9 cellular contexts compared by ENCODE assay signal in genomic region chr18:35122586-35123224, GRCh38.
DNase-seq lines count a peak whose midpoint lies in the region; ATAC-seq and TF ChIP-seq lines count a peak whose summit lies in the region.
"Had no signal": no experiment of that assay in that cellular context is flagged by ENCODE, and none has a peak within 500 bp of the region (broad histone marks: within the 10 kb centered on the region; RNA-seq: fewer than 3 reads in every experiment).

No MANE protein-coding gene starts in this region.

- H3K79me2 ChIP-seq in neural progenitor cell (ENCODE audit: low read depth), result no peaks in the 10 kb centered on the region

- peak overlapping the region; percentile 47 for H3K27ac Mint-ChIP-seq in activated naive CD4-positive, alpha-beta T cell treated with anti-CD3 and anti-CD28 coated beads for 36 hours
- peak overlapping the region; percentile 61 for H3K27ac Mint-ChIP-seq in neural progenitor cell

- intact Hi-C loops in activated naive CD4-positive, alpha-beta T cell treated with anti-CD3 and anti-CD28 coated beads for 36 hours (cut with micrococcal nuclease), result loop anchor here (2.0 kb wide), 1 partner anchor 96 kb away; no protein-coding TSS in a partner anchor
- intact Hi-C loops in upper lobe of right lung (cut with DNase I), result no loop called here

- H3K9me3 Mint-ChIP-seq in activated naive CD4-positive, alpha-beta T cell treated with anti-CD3 and anti-CD28 coated beads for 36 hours, result peaks cover 9% of the 10 kb centered on the region
- H3K9me3 Mint-ChIP-seq in neural progenitor cell, result no peaks in the 10 kb centered on the region

- peaks cover 6% of the 10 kb centered on the region for H4K20me1 ChIP-seq in neural progenitor cell (ENCODE audit: low read depth)

- H3K9me3 ChIP-seq in neural progenitor cell (ENCODE audit: low read depth), result no peaks in the 10 kb centered on the region
- H3K9me3 ChIP-seq in upper lobe of right lung, result no peaks in the 10 kb centered on the region

- H3K27me3 ChIP-seq in neural progenitor cell, result no peaks in the 10 kb centered on the region
- H3K27me3 ChIP-seq in upper lobe of right lung, result no peaks in the 10 kb centered on the region

- CTCF ChIA-PET in activated naive CD4-positive, alpha-beta T cell treated with anti-CD3 and anti-CD28 coated beads for 36 hours (lab: Charles Lee), result interaction anchor here (0.7 to 2.2 kb wide), 5 partner anchors 13 to 116 kb away, joined by 3 to 6 read pairs (median 4); partner anchors contain the start of gene MAPRE2

- TF ChIP-seq CTCF in neural progenitor cell (IDR thresholded peaks at IDR 0.05) (peak; percentile 60), upper lobe of right lung (IDR thresholded peaks at IDR 0.05) (no peak)

- H3K4me3 Mint-ChIP-seq in activated naive CD4-positive, alpha-beta T cell treated with anti-CD3 and anti-CD28 coated beads for 36 hours, result peak overlapping the region; percentile 27
- no peak overlapping the region for H3K4me3 Mint-ChIP-seq in neural progenitor cell

- H3K4me3 ChIP-seq in neural progenitor cell, result no peak overlapping the region
- H3K4me3 ChIP-seq in upper lobe of right lung, result no peak overlapping the region
- H3K4me3 ChIP-seq: lung had no signal

- no peak overlapping the region for H3K9ac ChIP-seq in neural progenitor cell

- H3K27ac ChIP-seq in angular gyrus (ENCODE audit: low read depth, low read length), result peak overlapping the region; percentile 44
- no peak overlapping the region for H3K27ac ChIP-seq in neural progenitor cell
- no peak overlapping the region for H3K27ac ChIP-seq in upper lobe of right lung

- H3K27me3 Mint-ChIP-seq in activated naive CD4-positive, alpha-beta T cell treated with anti-CD3 and anti-CD28 coated beads for 36 hours (ENCODE audit: low read depth), result no peaks in the 10 kb centered on the region
- peaks cover 4% of the 10 kb centered on the region for H3K27me3 Mint-ChIP-seq in neural progenitor cell (ENCODE audit: insufficient read depth, low read depth)

- peak; percentile 75 for ATAC-seq in HG03066 (IDR thresholded peaks at IDR 0.05; ENCODE audit: low read depth, unreplicated experiment)
- ATAC-seq in upper lobe of right lung, result no peak

- peaks cover 20% of the 10 kb centered on the region for H3K4me1 ChIP-seq in neural progenitor cell
- peaks cover 11% of the 10 kb centered on the region for H3K4me1 ChIP-seq in upper lobe of right lung

- H3K36me3 Mint-ChIP-seq in activated naive CD4-positive, alpha-beta T cell treated with anti-CD3 and anti-CD28 coated beads for 36 hours (ENCODE audit: low read depth), result peaks cover 16% of the 10 kb centered on the region
- peaks cover 3% of the 10 kb centered on the region for H3K36me3 Mint-ChIP-seq in neural progenitor cell

- H3F3A ChIP-seq in neural progenitor cell (ENCODE audit: low read depth), result no peaks in the 10 kb centered on the region

- H3K4me2 ChIP-seq in neural progenitor cell, result no peak overlapping the region

- DNase-seq in activated naive CD4-positive, alpha-beta T cell treated with anti-CD3 and anti-CD28 coated beads for 36 hours, result peak; percentile 65
- DNase-seq in activated naive CD4-positive, alpha-beta T cell treated with Interleukin-2 at 50 U/mL for 16 hours, result no peak
- DNase-seq in neural progenitor cell (ENCODE audit: low spot score), result peak; percentile 66
- DNase-seq in AG08396 (ENCODE audit: low spot score), result no peak
- DNase-seq in upper lobe of right lung, result no peak
- DNase-seq in SHP77 treated with DMSO at 0.1 percent for 48 hours (lab: John Stamatoyannopoulos, UW), result no peak

- peaks cover 36% of the 10 kb centered on the region for H3K4me1 Mint-ChIP-seq in activated naive CD4-positive, alpha-beta T cell treated with anti-CD3 and anti-CD28 coated beads for 36 hours (ENCODE audit: low read depth)
- peaks cover 14% of the 10 kb centered on the region for H3K4me1 Mint-ChIP-seq in neural progenitor cell

- H2AFZ ChIP-seq in neural progenitor cell (replicated peaks), result peak overlapping the region; percentile 55

- H3K36me3 ChIP-seq in neural progenitor cell, result no peaks in the 10 kb centered on the region
- peaks cover 9% of the 10 kb centered on the region for H3K36me3 ChIP-seq in upper lobe of right lung

Comparison
In these comparisons a context has a peak if more than half of its experiments do, and no peak if none do; other contexts are left out.
1. DNase-seq: peak in activated naive CD4-positive, alpha-beta T cell treated with anti-CD3 and anti-CD28 coated beads for 36 hours (single experiment) and neural progenitor cell (single experiment); none in activated naive CD4-positive, alpha-beta T cell treated with Interleukin-2 at 50 U/mL for 16 hours (single experiment), AG08396 (single experiment), upper lobe of right lung (single experiment) and SHP77 treated with DMSO at 0.1 percent for 48 hours (single experiment).